ENCODE assay signal across 8 cellular contexts in the genomic region with DNA sequence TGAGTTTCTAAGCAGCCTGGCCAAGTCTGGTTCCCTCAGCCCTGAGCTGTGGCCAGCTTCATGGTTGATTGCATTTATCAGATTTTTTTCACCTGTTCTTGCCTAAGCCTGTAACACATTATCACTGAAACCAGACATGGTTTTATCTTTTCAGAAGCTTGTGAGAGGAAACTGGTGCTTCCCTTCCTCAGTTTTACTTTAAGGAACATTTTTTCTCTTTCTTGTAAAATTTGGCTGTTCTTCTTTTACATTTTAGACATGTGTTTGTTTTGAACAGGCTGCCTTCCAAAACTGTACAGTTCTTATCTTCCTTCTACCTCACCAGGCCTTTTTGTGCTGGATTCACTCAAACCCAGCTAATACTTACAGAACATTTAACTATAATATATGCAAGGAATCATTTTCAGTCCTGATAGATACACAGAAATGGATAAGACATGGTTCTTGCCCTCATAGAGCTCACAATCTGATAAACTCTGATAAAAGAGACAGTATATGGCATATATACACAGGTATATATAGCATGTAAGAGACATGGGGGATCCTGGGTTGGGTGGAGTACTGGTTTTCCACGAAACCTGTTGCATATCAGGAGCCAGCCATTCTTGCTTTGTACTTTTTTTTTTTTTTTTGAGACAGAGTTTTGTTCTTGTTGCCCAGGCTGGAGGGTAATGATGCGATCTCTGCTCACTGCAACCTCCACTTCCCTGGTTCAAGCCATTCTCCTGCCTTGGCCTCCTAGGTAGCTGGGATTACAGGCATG. TPM values are rescaled to one million over a fixed set of nuclear protein-coding genes. Genes with fewer than 3 reads are reported as not detected.
DNase-seq lines count a peak whose midpoint lies in the region; ATAC-seq and TF ChIP-seq lines count a peak whose summit lies in the region.

No MANE protein-coding gene starts in this region.

- H3K4me1 Mint-ChIP-seq in activated T-helper 1 cell treated with anti-CD3 and anti-CD28 coated beads, Interleukin-12 subunit alpha, Interleukin-12 subunit beta, Interleukin-2, Interleukin-4 antibody, amounts not matched to agents 30 ng/mL and 10 ng/mL and 1 ng/mL, durations not matched to agents 14 hours and 24 hours and 36 hours (ENCODE audit: low read depth) = peaks cover 46% of the 10 kb centered on the region

- peaks cover 36% of the 10 kb centered on the region for H3K36me3 Mint-ChIP-seq in activated T-helper 1 cell treated with anti-CD3 and anti-CD28 coated beads, Interleukin-12 subunit alpha, Interleukin-12 subunit beta, Interleukin-2, Interleukin-4 antibody, amounts not matched to agents 30 ng/mL and 10 ng/mL and 1 ng/mL, durations not matched to agents 14 hours and 24 hours and 36 hours (ENCODE audit: low read depth)

- H3K27ac Mint-ChIP-seq in activated T-helper 1 cell treated with anti-CD3 and anti-CD28 coated beads, Interleukin-12 subunit alpha, Interleukin-12 subunit beta, Interleukin-2, Interleukin-4 antibody, amounts not matched to agents 30 ng/mL and 10 ng/mL and 1 ng/mL, durations not matched to agents 14 hours and 24 hours and 36 hours = peak overlapping the region; percentile 26

- intact Hi-C loops in activated T-helper 1 cell treated with anti-CD3 and anti-CD28 coated beads, Interleukin-12 subunit alpha, Interleukin-12 subunit beta, Interleukin-2, Interleukin-4 antibody, amounts not matched to agents 30 ng/mL and 10 ng/mL and 1 ng/mL, durations not matched to agents 14 hours and 24 hours and 36 hours (cut with micrococcal nuclease) = no loop called here
- intact Hi-C loops in lower lobe of right lung (cut with DNase I) = no loop called here

- peaks cover 2% of the 10 kb centered on the region for H3K9me3 ChIP-seq in lower lobe of right lung

- no peak for TF ChIP-seq CTCF in lower lobe of right lung (IDR thresholded peaks at IDR 0.05)

- H3K36me3 ChIP-seq in lower lobe of right lung = no peaks in the 10 kb centered on the region

- ATAC-seq in GM19023 (IDR thresholded peaks at IDR 0.05; ENCODE audit: unreplicated experiment) = peak; percentile 64
- ATAC-seq in HG02884 (IDR thresholded peaks at IDR 0.05; ENCODE audit: unreplicated experiment) = peak; percentile 75
- ATAC-seq in lower lobe of right lung = no peak

- H3K4me3 Mint-ChIP-seq in activated T-helper 1 cell treated with anti-CD3 and anti-CD28 coated beads, Interleukin-12 subunit alpha, Interleukin-12 subunit beta, Interleukin-2, Interleukin-4 antibody, amounts not matched to agents 30 ng/mL and 10 ng/mL and 1 ng/mL, durations not matched to agents 14 hours and 24 hours and 36 hours = no peak overlapping the region

- no peak for DNase-seq in activated T-helper 1 cell treated with anti-CD3 and anti-CD28 coated beads, Interleukin-12 subunit alpha, Interleukin-12 subunit beta, Interleukin-2, Interleukin-4 antibody, amounts not matched to agents 30 ng/mL and 10 ng/mL and 1 ng/mL, durations not matched to agents 14 hours and 24 hours and 36 hours (ENCODE audit: low spot score)
- DNase-seq in renal cortical epithelial cell (ENCODE audit: low read depth) (peak; percentile 60), NCI-H1105 treated with DMSO at 0.1 percent for 48 hours (lab: John Stamatoyannopoulos, UW) (no peak), lower lobe of right lung (no peak), iPS-NIHi11 (ENCODE audit: low spot score) (no peak), EL (no peak)

- H3K27ac ChIP-seq in lower lobe of right lung = no peak overlapping the region

- H3K27me3 ChIP-seq in lower lobe of right lung (ENCODE audit: low read depth) = no peaks in the 10 kb centered on the region

- H3K4me3 ChIP-seq in lower lobe of right lung = no peak overlapping the region

- peaks cover 39% of the 10 kb centered on the region for H3K4me1 ChIP-seq in lower lobe of right lung

- peaks cover 10% of the 10 kb centered on the region for H3K9me3 Mint-ChIP-seq in activated T-helper 1 cell treated with anti-CD3 and anti-CD28 coated beads, Interleukin-12 subunit alpha, Interleukin-12 subunit beta, Interleukin-2, Interleukin-4 antibody, amounts not matched to agents 30 ng/mL and 10 ng/mL and 1 ng/mL, durations not matched to agents 14 hours and 24 hours and 36 hours

- no peaks in the 10 kb centered on the region for H3K27me3 Mint-ChIP-seq in activated T-helper 1 cell treated with anti-CD3 and anti-CD28 coated beads, Interleukin-12 subunit alpha, Interleukin-12 subunit beta, Interleukin-2, Interleukin-4 antibody, amounts not matched to agents 30 ng/mL and 10 ng/mL and 1 ng/mL, durations not matched to agents 14 hours and 24 hours and 36 hours (ENCODE audit: insufficient read depth)

RNA-seq across cellular contexts. Expression of a gene that starts 44.5 kb away (rescaled TPM):
- total RNA-seq in activated T-helper 1 cell treated with anti-CD3 and anti-CD28 coated beads, Interleukin-12 subunit alpha, Interleukin-12 subunit beta, Interleukin-2, Interleukin-4 antibody, amounts not matched to agents 30 ng/mL and 10 ng/mL and 1 ng/mL, durations not matched to agents 14 hours and 24 hours and 36 hours = 51.2 and 52.2 TPM in 2 replicates
- 6.1 and 12.9 TPM in 2 replicates for total RNA-seq in renal cortical epithelial cell
- 23.5 TPM for total RNA-seq in lower lobe of right lung

RNA-seq across cellular contexts. Expression of a gene that starts 58.4 kb away (rescaled TPM):
- 85.9 and 95.3 TPM in 2 replicates for total RNA-seq in activated T-helper 1 cell treated with anti-CD3 and anti-CD28 coated beads, Interleukin-12 subunit alpha, Interleukin-12 subunit beta, Interleukin-2, Interleukin-4 antibody, amounts not matched to agents 30 ng/mL and 10 ng/mL and 1 ng/mL, durations not matched to agents 14 hours and 24 hours and 36 hours
- total RNA-seq in renal cortical epithelial cell (7.5 and 19.8 TPM in 2 replicates), lower lobe of right lung (49.5 TPM)

Comparison
In these comparisons a context has a peak if more than half of its experiments do, and no peak if none do; other contexts are left out.
1. ATAC-seq: peak in GM19023 (single experiment) and HG02884 (single experiment); none in lower lobe of right lung (0 of 2).